ENCODE assay signal across 8 cellular contexts in the genomic region with DNA sequence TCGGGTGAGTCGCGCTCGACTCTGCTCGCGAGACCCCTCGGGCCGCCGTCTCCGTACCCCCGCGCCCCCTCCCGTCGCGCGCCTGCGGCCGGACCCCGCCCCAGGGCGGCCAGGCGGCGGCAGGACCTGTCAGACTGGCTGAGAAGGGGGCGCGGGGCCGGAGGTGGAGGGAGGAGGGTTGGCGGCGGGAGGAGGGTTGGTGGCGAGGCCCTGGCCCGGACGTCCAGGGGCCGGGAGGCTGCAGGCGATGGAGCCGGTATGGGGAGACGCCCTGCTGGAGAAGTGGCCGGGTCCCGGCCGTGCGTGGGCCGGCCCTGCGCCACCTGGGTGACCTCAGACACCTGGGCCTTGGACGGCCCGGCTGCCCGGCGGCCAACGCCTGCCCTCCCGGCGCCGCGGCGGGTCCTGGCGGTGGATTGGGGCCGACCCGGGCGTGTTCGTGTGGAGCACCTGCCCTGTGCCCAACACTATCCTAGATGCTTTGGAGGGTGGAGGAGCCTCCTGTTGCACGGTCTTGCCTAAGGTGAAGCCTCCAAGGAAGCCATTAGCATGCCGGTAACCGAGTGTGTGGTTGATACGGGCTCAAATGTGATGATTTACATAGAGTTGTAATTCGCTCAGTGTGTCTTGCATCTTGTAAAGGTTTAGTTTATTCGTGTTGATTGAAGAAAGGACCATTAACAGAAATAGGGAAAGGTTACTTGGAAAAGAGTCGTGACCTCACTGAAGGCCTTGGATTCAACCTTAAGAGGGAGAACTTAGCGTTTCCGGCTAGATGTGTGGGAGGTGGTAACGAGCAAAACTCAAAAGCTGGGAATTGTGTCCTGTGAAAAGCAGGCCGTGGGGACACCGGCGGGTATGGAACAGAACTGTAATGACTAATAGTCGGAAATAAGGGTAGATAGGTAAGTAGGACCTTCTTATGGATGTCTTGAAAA. TPM values are rescaled to one million over a fixed set of nuclear protein-coding genes. Genes with fewer than 3 reads are reported as not detected.
DNase-seq lines count a peak whose midpoint lies in the region; ATAC-seq and TF ChIP-seq lines count a peak whose summit lies in the region.

No MANE protein-coding gene starts in this region.

- no peak for DNase-seq in Calu3
- no peak for DNase-seq in Jurkat, Clone E6-1 (ENCODE audit: low read depth, low spot score)
- peak in 1 of 2 donors; percentile 49 for DNase-seq in foreskin fibroblast
- peak in 1 of 5 donors; percentile 56 for DNase-seq in ovary
- no peak for DNase-seq in DMS79 (lab: John Stamatoyannopoulos, UW)
- no peak for DNase-seq in iPS-NIHi11 (ENCODE audit: low spot score)

- H3K4me3 ChIP-seq in Jurkat, Clone E6-1 (ENCODE audit: low read length) = peak overlapping the region; percentile 69
- H3K4me3 ChIP-seq in foreskin fibroblast (ENCODE audit: low read depth in 1 of 2, low read length in 2 of 2) (peak overlapping the region; percentile 74 to 93), ovary (peak overlapping the region; percentile 87)

- no peak for TF ChIP-seq EP300 in ovary (IDR thresholded peaks at IDR 0.05)

- TF ChIP-seq POLR2A in ovary (IDR thresholded peaks at IDR 0.05) = no peak

- H3K36me3 ChIP-seq in ovary = no peaks in the 10 kb centered on the region

- intact Hi-C loops in Calu3 (cut with micrococcal nuclease; ENCODE audit: unreplicated experiment) (no loop called here), ovary (cut with DNase I) (loop anchor here in 1 of 4 donors (5.0 kb wide), 1 partner anchor 185 kb away; no protein-coding TSS in a partner anchor)

- ATAC-seq in GM21619 (IDR thresholded peaks at IDR 0.05; ENCODE audit: unreplicated experiment) = peak; percentile 36
- peak; percentile 40 for ATAC-seq in activated T-helper 17 cell treated with anti-CD3 and anti-CD28 coated beads, Interleukin-2, amount 50 U/mL, for 72 hours (replicated peaks)

- peaks cover 55% of the 10 kb centered on the region for H3K4me1 Mint-ChIP-seq in Calu3 (ENCODE audit: low read depth, unreplicated experiment)
- H3K4me1 Mint-ChIP-seq in activated T-helper 17 cell treated with anti-CD3 and anti-CD28 coated beads, Interleukin-2, amount 50 U/mL, for 72 hours = peaks cover 51% of the 10 kb centered on the region

- H3K27me3 Mint-ChIP-seq in Calu3 (ENCODE audit: unreplicated experiment) = no peaks in the 10 kb centered on the region
- no peaks in the 10 kb centered on the region for H3K27me3 Mint-ChIP-seq in activated T-helper 17 cell treated with anti-CD3 and anti-CD28 coated beads, Interleukin-2, amount 50 U/mL, for 72 hours

- BruUV-seq in Calu3 (replicated peaks; lab: Mats Ljungman, UMichigan) = no TSS peak

- CTCF ChIA-PET in Calu3 (lab: Charles Lee) = interaction anchor here (1.4 kb wide), 1 partner anchor 10 kb away, joined by 4 read pairs; no protein-coding TSS in a partner anchor

- H3K9me3 Mint-ChIP-seq in Calu3 (ENCODE audit: low read depth, unreplicated experiment) = no peaks in the 10 kb centered on the region
- H3K9me3 Mint-ChIP-seq in activated T-helper 17 cell treated with anti-CD3 and anti-CD28 coated beads, Interleukin-2, amount 50 U/mL, for 72 hours = no peaks in the 10 kb centered on the region

- H3K27me3 ChIP-seq in ovary = no peaks in the 10 kb centered on the region

- H3K9me3 ChIP-seq in ovary = no peaks in the 10 kb centered on the region

- peaks cover 76% of the 10 kb centered on the region for H3K36me3 Mint-ChIP-seq in Calu3 (ENCODE audit: insufficient read depth, unreplicated experiment)
- H3K36me3 Mint-ChIP-seq in activated T-helper 17 cell treated with anti-CD3 and anti-CD28 coated beads, Interleukin-2, amount 50 U/mL, for 72 hours (ENCODE audit: low read depth) = peaks cover 42% of the 10 kb centered on the region

- H3K4me3 Mint-ChIP-seq in Calu3 (ENCODE audit: low read depth, unreplicated experiment) = peak overlapping the region; percentile 81
- H3K4me3 Mint-ChIP-seq in activated T-helper 17 cell treated with anti-CD3 and anti-CD28 coated beads, Interleukin-2, amount 50 U/mL, for 72 hours = peak overlapping the region; percentile 92

- peak overlapping the region; percentile 79 to 80 for H3K27ac ChIP-seq in ovary

- peak overlapping the region; percentile 96 for H3K27ac Mint-ChIP-seq in Calu3 (ENCODE audit: unreplicated experiment)
- peak overlapping the region; percentile 89 for H3K27ac Mint-ChIP-seq in activated T-helper 17 cell treated with anti-CD3 and anti-CD28 coated beads, Interleukin-2, amount 50 U/mL, for 72 hours

- WGBS in ovary, 3 donors = 0% methylated on average over 52 to 69 of the region's 69 CpGs

- H3K4me1 ChIP-seq in ovary (ENCODE audit: insufficient read depth) = peaks cover 21% of the 10 kb centered on the region

- TF ChIP-seq CTCF in Calu3 (IDR thresholded peaks at IDR 0.05; ENCODE audit: unreplicated experiment) (no peak), foreskin fibroblast (IDR thresholded peaks at IDR 0.05; ENCODE audit: low read depth, low read length) (no peak), ovary (IDR thresholded peaks at IDR 0.05) (no peak)

RNA-seq across cellular contexts. Expression of gene MYL12B, which starts 0.6 kb away (rescaled TPM):
- total RNA-seq in Calu3 (2022) (523 and 564 TPM in 2 replicates), ovary (100 to 1,000 TPM; 165 to 279 (median 194) TPM)
- polyA plus RNA-seq in Jurkat, Clone E6-1 (2012; ENCODE audit: insufficient read depth, insufficient read length) = 327 TPM
- total RNA-seq in activated T-helper 17 cell treated with anti-CD3 and anti-CD28 coated beads, Interleukin-2, amount 50 U/mL, for 72 hours = 100 to 1,000 TPM; 206 to 271 TPM
- 100 to 1,000 TPM; 326 to 388 TPM for polyA plus RNA-seq in ovary

RNA-seq across cellular contexts. Expression of gene MYL12A, which starts 14.9 kb away (rescaled TPM):
- total RNA-seq in Calu3 (2022) (428 and 464 TPM in 2 replicates), ovary (100 to 1,000 TPM; 137 to 290 (median 206) TPM)
- 554 TPM for polyA plus RNA-seq in Jurkat, Clone E6-1 (2012; ENCODE audit: insufficient read depth, insufficient read length)
- total RNA-seq in activated T-helper 17 cell treated with anti-CD3 and anti-CD28 coated beads, Interleukin-2, amount 50 U/mL, for 72 hours = 100 to 1,000 TPM; 392 to 483 TPM
- 100 to 1,000 TPM; 265 to 595 TPM for polyA plus RNA-seq in ovary

RNA-seq across cellular contexts. Expression of gene MYOM1, which starts 42.7 kb away (rescaled TPM):
- total RNA-seq in Calu3 (2022) (16.5 and 20.4 TPM in 2 replicates), ovary (1 to 10 TPM in 5 of 7 donors, under 1 TPM in 2; 0.69 to 7.3 (median 3.6) TPM)
- not detected for polyA plus RNA-seq in Jurkat, Clone E6-1 (2012; ENCODE audit: insufficient read depth, insufficient read length)
- 1 to 10 TPM in 1 of 2 donors, under 1 TPM in 1; 0.52 to 2.0 TPM for total RNA-seq in activated T-helper 17 cell treated with anti-CD3 and anti-CD28 coated beads, Interleukin-2, amount 50 U/mL, for 72 hours
- 10 to 100 TPM in 1 of 2 donors, 1 to 10 TPM in 1; 3.2 to 21.0 TPM for polyA plus RNA-seq in ovary
